1 cellular context compared by ENCODE assay signal in genomic region chr22:46104881-46105493, GRCh38.
TF ChIP-seq lines count a peak whose summit lies in the region.

No MANE protein-coding gene starts in this region.

TF ChIP-seq in HEK293, 187 proteins besides CTCF, POLR2A, EP300 and RAD21 (continued from another document):
- TF ChIP-seq PATZ1 (tag by site-specific recombination; IDR thresholded peaks at IDR 0.05) (peak; percentile 35; the same call in 1 of the 2 replicates), PRDM4 (tag by site-specific recombination; IDR thresholded peaks at IDR 0.05) (peak; percentile 77), GLIS1 (tag by site-specific recombination; IDR thresholded peaks at IDR 0.05) (peak; percentile 94), ZNF341 (tag by site-specific recombination; IDR thresholded peaks at IDR 0.05; ENCODE audit: low read depth) (peak; percentile 56)
